Comparison of ENCODE assay signal across 21 cellular contexts in genomic region chr12:94039914-94040313, GRCh38.
A peak's percentile ranks its signal among the peaks of the same experiment; 100 is the strongest.
DNase-seq lines count a peak whose midpoint lies in the region; ATAC-seq and TF ChIP-seq lines count a peak whose summit lies in the region.
"Had no signal": no experiment of that assay in that cellular context is flagged by ENCODE, and none has a peak within 500 bp of the region (broad histone marks: within the 10 kb centered on the region; RNA-seq: fewer than 3 reads in every experiment).

No MANE protein-coding gene starts in this region.

- no peak overlapping the region for H2BK15ac ChIP-seq in IMR-90 (ENCODE audit: low read depth, low read length)

- H3K4me2 ChIP-seq in IMR-90 (ENCODE audit: low read depth, low read length): no peak overlapping the region
- H3K4me2 ChIP-seq: BLaER1, SK-N-SH had no signal

- POLR2A ChIA-PET in IMR-90 (lab: Charles Lee; ENCODE audit: unreplicated experiment): no interaction called here

- TF ChIP-seq POLR2A in IMR-90 (IDR thresholded peaks at IDR 0.05; ENCODE audit: low read depth, low read length): no peak

- 40% methylated on average over 2 of the region's 5 CpGs; no CpG with 5 or more reads in 1 of the 2 experiments for WGBS in IMR-90 (ENCODE audit: extremely low coverage in 2 of 2, insufficient read length in 1 of 2), 2 experiments

- no peak overlapping the region for H3K27ac ChIP-seq in IMR-90 (ENCODE audit: insufficient read depth, low read length)
- H3K27ac ChIP-seq: BLaER1, foreskin keratinocyte, Peyer's patch, upper lobe of left lung had no signal

- no peak for TF ChIP-seq RAD21 in IMR-90 (IDR thresholded peaks at IDR 0.05; ENCODE audit: low read length)

- DNase-seq in IMR-90: peak; percentile 26
- peak; percentile 36 for DNase-seq in RPMI8226
- peak; percentile 34 for DNase-seq in fibroblast of the conjunctiva (ENCODE audit: low read depth)
- DNase-seq in omental fat pad (ENCODE audit: low spot score): no peak
- DNase-seq in stimulated activated naive CD4-positive, alpha-beta T cell treated with Interleukin-2 at 50 U/mL for 16 hours (lab: John Stamatoyannopoulos, UW): no peak
- no peak for DNase-seq in mesenteric fat pad (ENCODE audit: low spot score)
- DNase-seq: activated T-cell treated with anti-CD3 and anti-CD28 coated beads, Interleukin-2, amount 50 U/mL, for 72 hours; foreskin keratinocyte; kidney; NCI-H1092; NCI-H2029; NCI-H345; Peyer's patch; retina; SK-N-SH; T-helper 9 cell; upper lobe of left lung had no signal

- H2AK9ac ChIP-seq in IMR-90 (replicated peaks; ENCODE audit: low read depth, low read length, poor library complexity): no peak overlapping the region

- no peaks in the 10 kb centered on the region for H3K9me1 ChIP-seq in IMR-90 (ENCODE audit: insufficient read depth, low read length)

- TF ChIP-seq CTCF in IMR-90 (conservative IDR thresholded peaks at IDR 0.05; ENCODE audit: low read depth, low read length) (no peak), omental fat pad (IDR thresholded peaks at IDR 0.05) (no peak)

- CTCF ChIA-PET in IMR-90 (lab: Yijun Ruan, JAX): interaction anchor here (0.5 to 0.7 kb wide), 4 partner anchors 38 to 237 kb away, joined by 3 to 6 read pairs (median 4); no protein-coding TSS in a partner anchor

- H4K8ac ChIP-seq in IMR-90 (ENCODE audit: low read depth in 2 of 2, low read length in 2 of 2): no peak overlapping the region

- H3K9ac ChIP-seq in IMR-90 (ENCODE audit: low read depth, low read length): no peak overlapping the region
- H3K9ac ChIP-seq: BLaER1, SK-N-SH had no signal

- no peak overlapping the region for H2BK120ac ChIP-seq in IMR-90 (ENCODE audit: low read depth, low read length)

- no peak overlapping the region for H2BK20ac ChIP-seq in IMR-90 (ENCODE audit: low read depth, low read length)

- no peak overlapping the region for H2BK5ac ChIP-seq in IMR-90 (ENCODE audit: low read depth, low read length, poor library complexity, severe bottlenecking)

- dilution Hi-C loops in IMR-90 (cut with HindIII; ENCODE audit: low sequenced_read_pairs, unreplicated experiment): no loop called here

- peaks cover 2% of the 10 kb centered on the region; the same call in 1 of the 2 replicates for H3K9me3 ChIP-seq in IMR-90 (ENCODE audit: control insufficient read depth, insufficient read depth, low read length)
- H3K9me3 ChIP-seq: Peyer's patch, SK-N-SH had no signal

- in situ Hi-C loops in IMR-90 (cut with MboI; ENCODE audit: low sequenced_read_pairs): no loop called here

- H3K18ac ChIP-seq in IMR-90 (ENCODE audit: low read depth, low read length): no peak overlapping the region

- H2AK5ac ChIP-seq in IMR-90 (ENCODE audit: low read depth, low read length): no peak overlapping the region

- no peak overlapping the region for H3K14ac ChIP-seq in IMR-90 (replicated peaks; ENCODE audit: low read depth, low read length)

- H3K4me1 ChIP-seq in IMR-90 (ENCODE audit: control insufficient read depth, insufficient read depth, low read length): no peaks in the 10 kb centered on the region
- H3K4me1 ChIP-seq: BLaER1, foreskin keratinocyte, Peyer's patch, upper lobe of left lung had no signal

- H4K20me1 ChIP-seq in IMR-90 (ENCODE audit: insufficient read depth, low read length): no peaks in the 10 kb centered on the region
- H4K20me1 ChIP-seq: BLaER1 had no signal

- intact Hi-C loops in IMR-90 (cut with micrococcal nuclease): no loop called here

- no peak for ATAC-seq in IMR-90 (ENCODE audit: low read depth)
- ATAC-seq in omental fat pad (ENCODE audit: low FRiP score): peak; percentile 51
- no peak for ATAC-seq in HG02852 (IDR thresholded peaks at IDR 0.05; ENCODE audit: unreplicated experiment)
- ATAC-seq: activated CD4-positive, CD25-positive, alpha-beta regulatory T cell treated with anti-CD3 and anti-CD28 coated beads, Interleukin-2, amount 50 U/mL, for 24 hours; activated T-cell treated with anti-CD3 and anti-CD28 coated beads, Interleukin-2, amount 50 U/mL, for 72 hours; foreskin keratinocyte; K562 had no signal

- no peak overlapping the region for H2AFZ ChIP-seq in IMR-90 (replicated peaks; ENCODE audit: low read length, poor library complexity)

- no peak overlapping the region for H3K4ac ChIP-seq in IMR-90 (ENCODE audit: low read depth, low read length)

- no peaks in the 10 kb centered on the region for H3K79me1 ChIP-seq in IMR-90 (ENCODE audit: low read depth in 1 of 2, low read length in 2 of 2)

- no TSS peak for BruUV-seq in IMR-90 (replicated peaks; lab: Mats Ljungman, UMichigan)

- no peak overlapping the region for H3K23ac ChIP-seq in IMR-90 (ENCODE audit: low read depth, low read length)

- no peak overlapping the region for H4K91ac ChIP-seq in IMR-90 (ENCODE audit: insufficient read depth, low read depth, low read length)

- H3K36me3 ChIP-seq in IMR-90 (ENCODE audit: control insufficient read depth, insufficient read depth, low read length): no peaks in the 10 kb centered on the region
- H3K36me3 ChIP-seq: BLaER1, Peyer's patch, upper lobe of left lung had no signal

- H3K27me3 ChIP-seq in IMR-90 (ENCODE audit: control insufficient read depth, insufficient read depth, low read length): no peaks in the 10 kb centered on the region
- H3K27me3 ChIP-seq: BLaER1, foreskin keratinocyte, Peyer's patch, upper lobe of left lung had no signal

- no peak overlapping the region for H3K4me3 ChIP-seq in IMR-90 (ENCODE audit: insufficient read depth, low read depth, low read length)
- H3K4me3 ChIP-seq: BLaER1, K562, Peyer's patch, upper lobe of left lung had no signal

- no peak overlapping the region for H3K56ac ChIP-seq in IMR-90 (ENCODE audit: extremely low read depth, insufficient read depth, low read length)

- H4K5ac ChIP-seq in IMR-90 (ENCODE audit: low read depth, low read length): no peak overlapping the region

TF ChIP-seq in IMR-90, 13 proteins besides CTCF, POLR2A, EP300 and RAD21:
- TF ChIP-seq SMC3 (IDR thresholded peaks at IDR 0.05; ENCODE audit: low read depth, low read length) (no peak), CEBPB (IDR thresholded peaks at IDR 0.05; ENCODE audit: low read depth, low read length) (0 out of 2 replicates have a peak, but pooled peaks have one; percentile 16), MAZ (IDR thresholded peaks at IDR 0.05; ENCODE audit: borderline replicate concordance, low read depth, low read length) (no peak), NFE2L2 (IDR thresholded peaks at IDR 0.05; ENCODE audit: low read depth, low read length) (no peak), ELK1 (IDR thresholded peaks at IDR 0.05; ENCODE audit: borderline replicate concordance, low read depth, low read length) (no peak), USF2 (IDR thresholded peaks at IDR 0.05; ENCODE audit: low read depth, low read length) (no peak)

Comparison
In these comparisons a context has a peak if more than half of its experiments do, and no peak if none do; other contexts are left out.
1. DNase-seq: peak in IMR-90 (single experiment), RPMI8226 (single experiment) and fibroblast of the conjunctiva (single experiment); none in omental fat pad (single experiment), stimulated activated naive CD4-positive, alpha-beta T cell treated with Interleukin-2 at 50 U/mL for 16 hours (single experiment) and mesenteric fat pad (single experiment).